Comparison of ENCODE assay signal across 8 cellular contexts in the genomic region with DNA sequence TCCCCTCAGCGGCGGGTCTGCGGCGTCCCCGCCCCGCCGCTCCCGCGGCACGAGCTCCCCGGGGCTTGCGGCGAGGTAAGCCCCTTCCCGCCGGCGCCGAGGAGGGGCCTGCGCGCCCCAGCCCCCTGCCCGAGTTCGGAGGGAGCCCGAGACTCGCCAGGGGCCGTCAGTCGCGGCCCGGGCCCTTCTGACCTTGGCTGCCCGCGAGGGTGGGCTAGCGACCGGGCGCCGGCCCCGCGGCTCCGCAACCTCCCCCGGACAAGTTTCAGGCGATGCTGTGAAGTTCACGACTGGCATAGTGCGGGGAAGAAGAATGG. TPM values are rescaled to one million over a fixed set of nuclear protein-coding genes. Genes with fewer than 3 reads are reported as not detected.
DNase-seq lines count a peak whose midpoint lies in the region; ATAC-seq and TF ChIP-seq lines count a peak whose summit lies in the region.

No MANE protein-coding gene starts in this region.

- CTCF ChIA-PET in activated CD8-positive, alpha-beta T cell treated with anti-CD3 and anti-CD28 coated beads for 36 hours (lab: Charles Lee), result interaction anchor here (1.4 kb wide), 1 partner anchor 501 kb away, joined by 3 read pairs; no protein-coding TSS in a partner anchor

- in situ Hi-C loops in ACHN (cut with HindIII; ENCODE audit: low pct_ligation_motif_present, low pct_unique_long_range_greater_than_20kb, low sequenced_read_pairs), result no loop called here

- H3K36me3 ChIP-seq in hepatocyte (replicated peaks; ENCODE audit: insufficient read depth, low read depth), result no peaks in the 10 kb centered on the region
- no peaks in the 10 kb centered on the region for H3K36me3 ChIP-seq in spleen

- no peak for DNase-seq in activated T-cell treated with anti-CD3 and anti-CD28 coated beads, Interleukin-2, amount 50 U/mL, for 4 hours
- DNase-seq in activated T-cell treated with anti-CD3 and anti-CD28 coated beads for 4 hours, result no peak
- no peak for DNase-seq in activated CD8-positive, alpha-beta T cell treated with anti-CD3 and anti-CD28 coated beads for 36 hours
- no peak for DNase-seq in hepatocyte (ENCODE audit: low spot score)
- peak; percentile 86 for DNase-seq in spleen
- no peak for DNase-seq in SKM-1 (lab: John Stamatoyannopoulos, UW; ENCODE audit: unreplicated experiment)
- no peak for DNase-seq in LoVo (ENCODE audit: low spot score)
- no peak for DNase-seq in ACHN

- peak overlapping the region; percentile 67 for H3K4me2 ChIP-seq in hepatocyte

- peak overlapping the region; percentile 34 for H3K27ac Mint-ChIP-seq in activated CD8-positive, alpha-beta T cell treated with anti-CD3 and anti-CD28 coated beads for 36 hours

- H3K4me1 Mint-ChIP-seq in activated T-cell treated with anti-CD3 and anti-CD28 coated beads, Interleukin-2, amount 50 U/mL, for 4 hours (ENCODE audit: low read depth), result peaks cover 7% of the 10 kb centered on the region
- peaks cover 6% of the 10 kb centered on the region for H3K4me1 Mint-ChIP-seq in activated CD8-positive, alpha-beta T cell treated with anti-CD3 and anti-CD28 coated beads for 36 hours (ENCODE audit: low read depth)

- H3K4me1 ChIP-seq in hepatocyte (ENCODE audit: insufficient read depth), result no peaks in the 10 kb centered on the region
- peaks cover 0 to 29% (median 15%) of the 10 kb centered on the region in 6 donors for H3K4me1 ChIP-seq in spleen

- no peaks in the 10 kb centered on the region for H3K27me3 Mint-ChIP-seq in activated T-cell treated with anti-CD3 and anti-CD28 coated beads, Interleukin-2, amount 50 U/mL, for 4 hours (ENCODE audit: low read depth)
- H3K27me3 Mint-ChIP-seq in activated CD8-positive, alpha-beta T cell treated with anti-CD3 and anti-CD28 coated beads for 36 hours, result no peaks in the 10 kb centered on the region

- H3K27ac ChIP-seq in hepatocyte, result peak overlapping the region; percentile 84
- peak overlapping the region; percentile 60 to 92 (median 87) for H3K27ac ChIP-seq in spleen

- no peak for TF ChIP-seq CTCF in activated CD8-positive, alpha-beta T cell treated with anti-CD3 and anti-CD28 coated beads for 36 hours (IDR thresholded peaks at IDR 0.05)
- TF ChIP-seq CTCF in hepatocyte (IDR thresholded peaks at IDR 0.05; ENCODE audit: poor library complexity) (no peak), spleen (IDR thresholded peaks at IDR 0.05 in 8 of 11, conservative IDR thresholded peaks at IDR 0.05 in 3 of 11) (no peak)

- no peak for ATAC-seq in activated T-cell treated with anti-CD3 and anti-CD28 coated beads, Interleukin-2, amount 50 U/mL, for 4 hours
- no peak for ATAC-seq in activated CD8-positive, alpha-beta T cell treated with anti-CD3 and anti-CD28 coated beads for 36 hours

- H2AFZ ChIP-seq in hepatocyte, result peak overlapping the region; percentile 34

- POLR2A ChIA-PET in activated CD8-positive, alpha-beta T cell treated with anti-CD3 and anti-CD28 coated beads for 36 hours (lab: Charles Lee), result no interaction called here

- H3K9me3 ChIP-seq in hepatocyte (ENCODE audit: low read depth) (no peaks in the 10 kb centered on the region), spleen (no peaks in the 10 kb centered on the region)

- WGBS in hepatocyte (ENCODE audit: low lambda C conversion rate, missing lambda C conversion rate), result 45% methylated on average over 15 of the region's 40 CpGs
- WGBS in spleen, 5 donors, result 0 to 21% (median 5%) methylated on average over 28 to 40 of the region's 40 CpGs; no CpG with 5 or more reads in 1 of the 5 donors

- H3K27me3 ChIP-seq in hepatocyte (no peaks in the 10 kb centered on the region), spleen (replicated peaks in 1 of 7) (peaks cover 0 to 14% (median 4%) of the 10 kb centered on the region in 7 donors)

- no peak for TF ChIP-seq POLR2A in spleen (IDR thresholded peaks at IDR 0.05)

- H4K20me1 ChIP-seq in hepatocyte (ENCODE audit: insufficient read depth, poor library complexity, severe bottlenecking), result no peaks in the 10 kb centered on the region

- peak overlapping the region; percentile 80 for H3K4me3 Mint-ChIP-seq in activated T-cell treated with anti-CD3 and anti-CD28 coated beads, Interleukin-2, amount 50 U/mL, for 4 hours
- H3K4me3 Mint-ChIP-seq in activated CD8-positive, alpha-beta T cell treated with anti-CD3 and anti-CD28 coated beads for 36 hours, result peak overlapping the region; percentile 71

- no peaks in the 10 kb centered on the region for H3K36me3 Mint-ChIP-seq in activated T-cell treated with anti-CD3 and anti-CD28 coated beads, Interleukin-2, amount 50 U/mL, for 4 hours (ENCODE audit: insufficient read depth)
- H3K36me3 Mint-ChIP-seq in activated CD8-positive, alpha-beta T cell treated with anti-CD3 and anti-CD28 coated beads for 36 hours (ENCODE audit: low read depth), result no peaks in the 10 kb centered on the region

- no peaks in the 10 kb centered on the region for H3K9me3 Mint-ChIP-seq in activated T-cell treated with anti-CD3 and anti-CD28 coated beads, Interleukin-2, amount 50 U/mL, for 4 hours
- no peaks in the 10 kb centered on the region for H3K9me3 Mint-ChIP-seq in activated CD8-positive, alpha-beta T cell treated with anti-CD3 and anti-CD28 coated beads for 36 hours

- intact Hi-C loops in activated CD8-positive, alpha-beta T cell treated with anti-CD3 and anti-CD28 coated beads for 36 hours (cut with micrococcal nuclease), result no loop called here
- intact Hi-C loops in spleen (cut with DNase I; ENCODE audit: low total_unique reads), result no loop called here

- peaks cover 50% of the 10 kb centered on the region for H3K79me2 ChIP-seq in hepatocyte

- H3K9me2 ChIP-seq in hepatocyte (replicated peaks; ENCODE audit: insufficient read depth), result no peaks in the 10 kb centered on the region

- H3K4me3 ChIP-seq in hepatocyte, result peak overlapping the region; percentile 30
- peak overlapping the region; percentile 48 to 78 (median 62) for H3K4me3 ChIP-seq in spleen

RNA-seq across cellular contexts. Expression of a gene that starts 0.6 kb away (rescaled TPM):
- total RNA-seq in activated T-cell treated with anti-CD3 and anti-CD28 coated beads, Interleukin-2, amount 50 U/mL, for 4 hours, result 1 to 10 TPM in 2 of 3 donors, under 1 TPM in 1; 0.83 to 1.4 (median 1.1) TPM
- total RNA-seq in activated CD8-positive, alpha-beta T cell treated with anti-CD3 and anti-CD28 coated beads for 36 hours, result 1 to 10 TPM; 1.1 to 1.5 TPM
- total RNA-seq in hepatocyte (16.9 and 17.7 TPM in 2 replicates), spleen (10 to 100 TPM in 3 of 7 donors, 1 to 10 TPM in 4; 4.4 to 10.6 (median 8.3) TPM)
- polyA plus RNA-seq in hepatocyte (6.5 and 7.6 TPM in 2 replicates), spleen (under 1 TPM; 0.24 to 0.48 (median 0.24) TPM)
